ENCODE assay signal across 12 cellular contexts in the genomic region with DNA sequence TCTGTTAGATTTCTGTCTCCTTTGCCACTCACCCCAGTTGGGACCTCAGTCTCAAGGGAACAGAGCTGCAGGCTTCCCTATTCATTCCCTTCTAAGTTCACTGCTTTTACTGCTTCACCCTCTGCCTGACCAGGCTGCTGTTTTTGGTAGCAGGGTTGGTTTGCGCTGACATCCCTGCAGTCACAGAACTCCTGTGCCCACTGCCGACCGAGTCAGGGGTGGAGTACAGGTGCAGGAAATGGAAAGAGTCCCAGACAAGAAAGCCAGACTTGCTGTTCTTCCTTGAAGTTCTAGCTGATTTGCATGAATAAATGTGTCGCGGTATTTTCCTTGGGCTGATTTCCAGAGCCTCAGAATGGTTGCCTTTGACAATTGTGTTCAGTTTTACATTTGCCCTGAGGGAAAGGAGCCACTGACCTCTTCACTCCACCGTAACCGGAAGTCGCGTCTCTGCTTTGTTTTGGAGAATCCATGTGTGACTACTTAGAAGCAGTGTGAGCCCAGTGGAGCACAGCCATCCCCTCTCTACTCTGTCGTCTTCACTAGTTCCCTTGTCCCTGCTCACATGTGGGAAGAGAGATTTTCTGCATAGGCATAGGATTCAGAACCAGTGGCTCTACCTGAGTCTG.
DNase-seq lines count a peak whose midpoint lies in the region; ATAC-seq and TF ChIP-seq lines count a peak whose summit lies in the region.
"Had no signal": no experiment of that assay in that cellular context is flagged by ENCODE, and none has a peak within 500 bp of the region (broad histone marks: within the 10 kb centered on the region; RNA-seq: fewer than 3 reads in every experiment).

No MANE protein-coding gene starts in this region.

- H3K9me3 ChIP-seq in DOHH2 (ENCODE audit: control insufficient read depth, insufficient read depth, low read length): no peaks in the 10 kb centered on the region

- H3K4me2 ChIP-seq in DOHH2 (ENCODE audit: low read length): peak overlapping the region; percentile 53

- peaks cover 3% of the 10 kb centered on the region for H3K27me3 Mint-ChIP-seq in endothelial cell (ENCODE audit: unreplicated experiment)
- H3K27me3 Mint-ChIP-seq: activated naive CD8-positive, alpha-beta T cell treated with anti-CD3 and anti-CD28 coated beads, Interleukin-2, amount 10 ng/mL, durations not matched to agents 7 days and 5 days had no signal

- no peak for TF ChIP-seq CTCF in DOHH2 (IDR thresholded peaks at IDR 0.05; ENCODE audit: low read depth, low read length, poor library complexity, severe bottlenecking)
- no peak for TF ChIP-seq CTCF in endothelial cell (IDR thresholded peaks at IDR 0.05; ENCODE audit: unreplicated experiment)

- H3K9me2 ChIP-seq in DOHH2 (replicated peaks; ENCODE audit: control insufficient read depth, low read length): no peaks in the 10 kb centered on the region

- no peaks in the 10 kb centered on the region for H3K27me3 ChIP-seq in DOHH2 (ENCODE audit: control insufficient read depth, low read length)

- H3K27ac ChIP-seq in DOHH2 (ENCODE audit: low read depth, low read length): peak overlapping the region; percentile 48

- H3K79me2 ChIP-seq in DOHH2 (ENCODE audit: control insufficient read depth, low read length): peaks cover 12% of the 10 kb centered on the region; the same call in 1 of the 2 replicates

- peaks cover 71% of the 10 kb centered on the region for H3K36me3 ChIP-seq in DOHH2 (ENCODE audit: control insufficient read depth, low read length)

- peak overlapping the region; percentile 13 for H3K4me3 Mint-ChIP-seq in endothelial cell (ENCODE audit: unreplicated experiment)
- H3K4me3 Mint-ChIP-seq: activated CD8-positive, alpha-beta T cell treated with anti-CD3 and anti-CD28 coated beads, Interleukin-2, amount 10 ng/mL, durations not matched to agents 7 days and 5 days; activated naive CD8-positive, alpha-beta T cell treated with anti-CD3 and anti-CD28 coated beads, Interleukin-2, amount 10 ng/mL, durations not matched to agents 7 days and 5 days had no signal

- H3K4me1 Mint-ChIP-seq in endothelial cell (ENCODE audit: unreplicated experiment): peaks cover 25% of the 10 kb centered on the region

- no peaks in the 10 kb centered on the region for H3F3A ChIP-seq in DOHH2 (ENCODE audit: control insufficient read depth, insufficient read depth)

- H3K36me3 Mint-ChIP-seq in endothelial cell (ENCODE audit: low read depth, unreplicated experiment): peaks cover 29% of the 10 kb centered on the region

- H4K20me1 ChIP-seq in DOHH2 (ENCODE audit: control insufficient read depth, insufficient read depth, low read depth, low read length): no peaks in the 10 kb centered on the region

- DNase-seq in NCI-H2029 treated with DMSO at 0.1 percent for 48 hours (lab: John Stamatoyannopoulos, UW) (peak; percentile 78), endothelial cell (ENCODE audit: low spot score) (no peak), pons (ENCODE audit: low spot score) (peak; percentile 28), NCI-H1694 treated with DMSO at 0.1 percent for 48 hours (lab: John Stamatoyannopoulos, UW) (no peak)
- DNase-seq: activated CD8-positive, alpha-beta T cell treated with anti-CD3 and anti-CD28 coated beads, Interleukin-2, amount 10 ng/mL, durations not matched to agents 7 days and 5 days; activated naive CD8-positive, alpha-beta T cell treated with anti-CD3 and anti-CD28 coated beads, Interleukin-2, amount 10 ng/mL, durations not matched to agents 7 days and 5 days; left ventricle myocardium superior; stimulated activated CD4-positive, alpha-beta T cell treated with anti-CD3 and anti-CD28 coated beads, Interleukin-2, amount 100 ng/mL, for 24 hours; stimulated activated naive CD4-positive, alpha-beta T cell treated with Interleukin-2 at 50 U/mL for 16 hours had no signal

- H3K9me3 Mint-ChIP-seq in endothelial cell (ENCODE audit: unreplicated experiment): no peaks in the 10 kb centered on the region
- H3K9me3 Mint-ChIP-seq: activated naive CD8-positive, alpha-beta T cell treated with anti-CD3 and anti-CD28 coated beads, Interleukin-2, amount 10 ng/mL, durations not matched to agents 7 days and 5 days had no signal

- H3K27ac Mint-ChIP-seq in endothelial cell (ENCODE audit: unreplicated experiment): peak overlapping the region; percentile 58

- peaks cover 35% of the 10 kb centered on the region for H3K4me1 ChIP-seq in DOHH2 (ENCODE audit: control insufficient read depth, low read length)

- peak overlapping the region; percentile 40 for H3K4me3 ChIP-seq in DOHH2 (ENCODE audit: low read length)

- ATAC-seq in GM18498 (IDR thresholded peaks at IDR 0.05; ENCODE audit: unreplicated experiment) (no peak), HG03196 (IDR thresholded peaks at IDR 0.05; ENCODE audit: unreplicated experiment) (no peak)
- ATAC-seq: activated CD8-positive, alpha-beta T cell treated with anti-CD3 and anti-CD28 coated beads, Interleukin-2, amount 10 ng/mL, durations not matched to agents 7 days and 5 days; left ventricle myocardium superior had no signal

Comparison
In these comparisons a context has a peak if more than half of its experiments do, and no peak if none do; other contexts are left out.
1. DNase-seq: peak in NCI-H2029 treated with DMSO at 0.1 percent for 48 hours (single experiment) and pons (single experiment); none in endothelial cell (single experiment) and NCI-H1694 treated with DMSO at 0.1 percent for 48 hours (single experiment).